1 cellular context compared by ENCODE assay signal in the genomic region with DNA sequence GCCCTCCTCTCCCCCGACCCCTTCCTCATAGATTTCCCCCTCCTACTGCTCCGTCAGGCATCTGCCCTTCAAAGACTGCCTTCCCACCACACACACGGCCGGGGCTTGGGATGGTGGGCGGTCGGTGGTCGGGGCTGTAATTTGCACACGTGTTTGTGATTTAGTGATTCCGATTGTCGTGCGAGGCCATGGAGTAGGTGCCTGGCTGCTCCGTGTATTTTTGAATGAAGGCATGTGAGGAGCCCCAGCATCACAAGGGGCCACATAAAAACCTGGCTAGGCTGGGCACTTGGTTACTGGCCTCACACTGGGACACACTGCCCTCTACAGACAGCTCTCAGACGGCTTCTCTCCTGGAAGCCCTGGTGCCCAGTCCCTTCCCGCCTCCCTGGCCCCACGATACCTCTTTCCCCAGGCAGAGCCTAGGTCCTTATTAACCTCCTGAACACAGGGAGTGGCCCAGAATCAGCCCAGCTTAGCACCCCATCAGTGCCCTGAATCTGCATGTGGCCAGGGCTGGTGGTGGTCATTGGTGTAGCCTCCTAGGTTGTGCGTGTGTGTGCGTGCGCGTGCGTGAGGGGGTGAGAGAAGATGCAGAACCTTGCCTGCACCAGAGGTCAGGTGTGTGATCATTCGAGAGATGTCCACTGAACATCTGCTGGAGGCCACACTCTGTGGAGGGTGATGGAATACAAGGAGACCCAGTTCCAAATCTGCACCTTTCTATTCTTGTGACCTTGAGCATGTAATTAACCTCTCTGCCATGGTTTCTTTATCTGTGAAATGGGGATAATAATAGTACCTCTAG.
TF ChIP-seq lines count a peak whose summit lies in the region.

No MANE protein-coding gene starts in this region.

TF ChIP-seq in SK-N-SH, 30 proteins besides CTCF, POLR2A, EP300 and RAD21 (continued from another document):
- TF ChIP-seq, protein P1, sequence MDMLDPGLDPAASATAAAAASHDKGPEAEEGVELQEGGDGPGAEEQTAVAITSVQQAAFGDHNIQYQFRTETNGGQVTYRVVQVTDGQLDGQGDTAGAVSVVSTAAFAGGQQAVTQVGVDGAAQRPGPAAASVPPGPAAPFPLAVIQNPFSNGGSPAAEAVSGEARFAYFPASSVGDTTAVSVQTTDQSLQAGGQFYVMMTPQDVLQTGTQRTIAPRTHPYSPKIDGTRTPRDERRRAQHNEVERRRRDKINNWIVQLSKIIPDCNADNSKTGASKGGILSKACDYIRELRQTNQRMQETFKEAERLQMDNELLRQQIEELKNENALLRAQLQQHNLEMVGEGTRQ (IDR thresholded peaks at IDR 0.05; ENCODE audit: borderline replicate concordance, low read depth, low read length) = no peak
- TF ChIP-seq MXI1 (IDR thresholded peaks at IDR 0.05; ENCODE audit: low read depth, low read length) (no peak; the same call in 1 of the 2 replicates), GABPA (IDR thresholded peaks at IDR 0.05; ENCODE audit: low read depth) (no peak), MEF2A (IDR thresholded peaks at IDR 0.05; ENCODE audit: borderline replicate concordance, low read depth) (no peak), EZH2phosphoT487 (IDR thresholded peaks at IDR 0.05; ENCODE audit: borderline replicate concordance, low read depth) (no peak), JUND (IDR thresholded peaks at IDR 0.05) (no peak)
- TF ChIP-seq, protein P2, sequence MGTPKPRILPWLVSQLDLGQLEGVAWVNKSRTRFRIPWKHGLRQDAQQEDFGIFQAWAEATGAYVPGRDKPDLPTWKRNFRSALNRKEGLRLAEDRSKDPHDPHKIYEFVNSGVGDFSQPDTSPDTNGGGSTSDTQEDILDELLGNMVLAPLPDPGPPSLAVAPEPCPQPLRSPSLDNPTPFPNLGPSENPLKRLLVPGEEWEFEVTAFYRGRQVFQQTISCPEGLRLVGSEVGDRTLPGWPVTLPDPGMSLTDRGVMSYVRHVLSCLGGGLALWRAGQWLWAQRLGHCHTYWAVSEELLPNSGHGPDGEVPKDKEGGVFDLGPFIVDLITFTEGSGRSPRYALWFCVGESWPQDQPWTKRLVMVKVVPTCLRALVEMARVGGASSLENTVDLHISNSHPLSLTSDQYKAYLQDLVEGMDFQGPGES (IDR thresholded peaks at IDR 0.05; ENCODE audit: low read depth, low read length) = no peak
